Comparison of ENCODE assay signal across 3 cellular contexts in the genomic region with DNA sequence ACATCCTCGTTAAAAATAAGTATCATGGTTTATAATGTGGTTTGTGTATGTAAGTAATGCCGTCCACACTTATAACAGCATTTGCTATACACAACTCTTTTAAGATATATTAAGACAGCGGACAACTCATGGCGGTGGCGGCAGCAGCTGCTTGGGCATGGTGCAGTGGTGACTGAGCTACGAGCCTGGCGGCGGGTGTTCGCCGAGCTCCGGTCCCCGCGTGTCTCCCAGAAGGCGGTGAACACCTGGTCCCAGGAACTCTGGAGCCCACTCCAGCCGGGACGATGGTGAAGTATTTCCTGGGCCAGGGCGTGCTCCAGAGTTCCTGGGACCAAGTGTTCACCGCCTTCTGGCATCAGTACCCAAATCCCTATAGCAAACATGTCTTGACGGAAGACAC.
"Had no signal": no experiment of that assay in that cellular context is flagged by ENCODE, and none has a peak within 500 bp of the region (broad histone marks: within the 10 kb centered on the region; RNA-seq: fewer than 3 reads in every experiment).

No MANE protein-coding gene starts in this region.

- DNase-seq: GDM1, GF-D8 had no signal

- ATAC-seq: GM12878 had no signal

- H3K4me3 ChIP-seq: GM12878 had no signal
